22 cellular contexts compared by ENCODE assay signal in the genomic region with DNA sequence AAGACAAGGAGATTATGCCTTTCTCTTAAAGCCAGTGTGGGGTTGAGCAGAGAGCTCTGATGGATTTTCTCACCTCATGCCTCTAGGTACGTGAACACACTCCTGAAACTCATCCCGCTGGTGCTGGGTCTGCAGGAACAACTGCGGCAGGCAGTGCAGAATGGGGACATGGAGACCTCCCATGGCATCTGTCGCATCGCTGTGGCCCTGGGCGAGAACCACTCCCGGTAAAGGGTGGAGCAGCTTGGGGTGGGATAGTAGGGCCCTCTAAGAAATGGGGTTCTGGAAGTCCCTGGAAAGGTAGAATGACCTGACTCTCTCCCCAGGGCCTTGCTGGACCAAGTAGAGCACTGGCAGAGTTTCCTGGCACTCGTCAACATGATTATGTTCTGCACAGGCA.
"Had no signal": no experiment of that assay in that cellular context is flagged by ENCODE, and none has a peak within 500 bp of the region (broad histone marks: within the 10 kb centered on the region; RNA-seq: fewer than 3 reads in every experiment).

No MANE protein-coding gene starts in this region.

- DNase-seq: KBM-7, MV-4-11, NCI-H1092, NCI-H1105 treated with DMSO at 0.1 percent for 48 hours, NCI-H1417 treated with DMSO at 0.1 percent for 48 hours, NCI-H146, NCI-H1694 treated with DMSO at 0.1 percent for 48 hours, NCI-H1930, NCI-H2081, NCI-H2171, NCI-H226, NCI-H446, NCI-H510A, NCI-H524 treated with DMSO at 0.1 percent for 48 hours, NCI-H69, NCI-H774, PC-9, Peyer's patch, Right ventricle myocardium superior, SIG-M5 had no signal

- H3K27ac ChIP-seq: PC-9, Peyer's patch, SJSA1, SK-N-MC had no signal
